ENCODE assay signal across 8 cellular contexts in genomic region chr18:53567935-53568574, GRCh38.
A peak's percentile ranks its signal among the peaks of the same experiment; 100 is the strongest.
DNase-seq lines count a peak whose midpoint lies in the region; ATAC-seq and TF ChIP-seq lines count a peak whose summit lies in the region.

No MANE protein-coding gene starts in this region.

- BruUV-seq in HCT116 (replicated peaks; lab: Mats Ljungman, UMichigan): no TSS peak

- in situ Hi-C loops in gastrocnemius medialis (cut with MboI; ENCODE audit: low sequenced_read_pairs in 4 of 4): loop anchor here in 2 of 4 donors (10.0 to 25.0 kb wide), 2 partner anchors 544 to 547 kb away; no protein-coding TSS in a partner anchor

- H3K27me3 ChIP-seq in HCT116 (ENCODE audit: insufficient read depth, low read length) (no peaks in the 10 kb centered on the region), mesendoderm (ENCODE audit: insufficient read depth, low read length, poor library complexity) (no peaks in the 10 kb centered on the region), gastrocnemius medialis (no peaks in the 10 kb centered on the region)

- peak; percentile 11 to 48 (median 46); a peak in 4 of 6 replicates for TF ChIP-seq CTCF in HCT116 (IDR thresholded peaks at IDR 0.05 in 2 of 3, conservative IDR thresholded peaks at IDR 0.05 in 1 of 3; ENCODE audit: borderline replicate concordance in 1 of 3, insufficient read depth in 1 of 3, low read depth in 2 of 3, low read length in 2 of 3)
- TF ChIP-seq CTCF in gastrocnemius medialis (IDR thresholded peaks at IDR 0.05 in 4 of 5, conservative IDR thresholded peaks at IDR 0.05 in 1 of 5): peak in 2 of 5 experiments; percentile 28 to 37

- no peaks in the 10 kb centered on the region for H3K79me1 ChIP-seq in mesendoderm (ENCODE audit: low read length)

- H3K18ac ChIP-seq in mesendoderm (ENCODE audit: low read length): no peak overlapping the region

- no peak overlapping the region for H2AFZ ChIP-seq in HCT116 (ENCODE audit: low read depth, low read length, poor library complexity, severe bottlenecking)

- POLR2A ChIA-PET in HCT116 (lab: Charles Lee): no interaction called here

- H3K79me2 ChIP-seq in HCT116 (ENCODE audit: insufficient read depth, low read length) (no peaks in the 10 kb centered on the region), mesendoderm (ENCODE audit: control insufficient read depth, insufficient read depth, low read length) (no peaks in the 10 kb centered on the region)

- H3K56ac ChIP-seq in mesendoderm (ENCODE audit: low read length): no peak overlapping the region

- no peak overlapping the region for H2BK15ac ChIP-seq in mesendoderm (replicated peaks; ENCODE audit: low read depth)

- H3K4me1 ChIP-seq in HCT116 (ENCODE audit: control insufficient read depth in 1 of 2, insufficient read depth in 2 of 2, low read length in 2 of 2): no peaks in the 10 kb centered on the region
- peaks cover 2% of the 10 kb centered on the region for H3K4me1 ChIP-seq in mesendoderm (ENCODE audit: control insufficient read depth, low read depth, low read length)
- no peaks in the 10 kb centered on the region for H3K4me1 ChIP-seq in gastrocnemius medialis

- CTCF ChIA-PET in HCT116 (lab: Charles Lee): no interaction called here

- no peak overlapping the region for H3K4ac ChIP-seq in mesendoderm (ENCODE audit: low read depth, low read length)

- H3K36me3 ChIP-seq in HCT116 (ENCODE audit: control insufficient read depth in 1 of 2, insufficient read depth in 2 of 2, low read length in 2 of 2) (no peaks in the 10 kb centered on the region), mesendoderm (ENCODE audit: control insufficient read depth, insufficient read depth, low read length) (no peaks in the 10 kb centered on the region), gastrocnemius medialis (no peaks in the 10 kb centered on the region)

- TF ChIP-seq POLR2A in HCT116 (IDR thresholded peaks at IDR 0.05; ENCODE audit: borderline replicate concordance, extremely low read depth, insufficient read depth, insufficient read length) (no peak), gastrocnemius medialis (IDR thresholded peaks at IDR 0.05) (no peak)

- H3K9me3 ChIP-seq in HCT116 (ENCODE audit: control insufficient read depth in 1 of 2, insufficient read depth in 1 of 2, low read depth in 1 of 2, low read length in 2 of 2): peaks cover 4 to 11% of the 10 kb centered on the region in 2 experiments; a peak in 2 of 4 replicates
- H3K9me3 ChIP-seq in gastrocnemius medialis: no peaks in the 10 kb centered on the region

- no peak overlapping the region for H2BK5ac ChIP-seq in mesendoderm (ENCODE audit: low read length)

- no peak overlapping the region for H3K9ac ChIP-seq in HCT116 (ENCODE audit: low read length)
- H3K9ac ChIP-seq in mesendoderm (ENCODE audit: low read length): no peak overlapping the region

- peak; percentile 1 for DNase-seq in Daoy (ENCODE audit: low read depth)
- DNase-seq in HCT116 (ENCODE audit: low read depth, low spot score): no peak
- peak; percentile 47 for DNase-seq in NCI-H748 (lab: John Stamatoyannopoulos, UW; ENCODE audit: unreplicated experiment)
- peak; percentile 44 for DNase-seq in dedifferentiated amniotic fluid mesenchymal stem cell (ENCODE audit: extremely low spot score)
- peak; percentile 73 for DNase-seq in mesendoderm
- no peak for DNase-seq in gastrocnemius medialis
- no peak for DNase-seq in NCI-H2029 (lab: John Stamatoyannopoulos, UW)

- RAD21 ChIA-PET in HCT116 (lab: Charles Lee; ENCODE audit: low non-redundant PET in 1 of 2, low total read pairs in 2 of 2, uncharacterized antibody in 2 of 2, unreplicated experiment in 2 of 2): no interaction called here

- H3K4me2 ChIP-seq in HCT116 (ENCODE audit: low read length) (no peak overlapping the region), mesendoderm (ENCODE audit: low read length) (no peak overlapping the region)

- no peak overlapping the region for H2BK120ac ChIP-seq in mesendoderm (ENCODE audit: low read depth, low read length)

- peak; percentile 30; the same call in 1 of the 2 replicates for TF ChIP-seq RAD21 in HCT116 (IDR thresholded peaks at IDR 0.05; ENCODE audit: low read depth)

- ATAC-seq in HCT116 (no peak), gastrocnemius medialis (no peak), GM21717 (IDR thresholded peaks at IDR 0.05; ENCODE audit: unreplicated experiment) (no peak)

- no peak overlapping the region for H2AK5ac ChIP-seq in mesendoderm (ENCODE audit: low read length)

- no peaks in the 10 kb centered on the region for H4K20me1 ChIP-seq in HCT116 (ENCODE audit: insufficient read depth)

- no peak overlapping the region for H4K5ac ChIP-seq in mesendoderm (ENCODE audit: low read length)

- no CpG with 5 or more reads among the region's 12 CpGs for WGBS in mesendoderm (ENCODE audit: extremely low coverage, insufficient coverage, low lambda C conversion rate)

- H3K9me2 ChIP-seq in HCT116 (ENCODE audit: insufficient read depth): no peaks in the 10 kb centered on the region

- no peak overlapping the region for H3K4me3 ChIP-seq in HCT116 (replicated peaks in 1 of 2; ENCODE audit: low read depth in 1 of 2, low read length in 2 of 2)
- H3K4me3 ChIP-seq in mesendoderm (ENCODE audit: low read length): no peak overlapping the region
- H3K4me3 ChIP-seq in gastrocnemius medialis: no peak overlapping the region

- H3K27ac ChIP-seq in HCT116 (ENCODE audit: low read depth, low read length): no peak overlapping the region
- no peak overlapping the region for H3K27ac ChIP-seq in mesendoderm (ENCODE audit: low read depth, low read length)
- H3K27ac ChIP-seq in gastrocnemius medialis: no peak overlapping the region

- H3K23ac ChIP-seq in mesendoderm (ENCODE audit: low read length): no peak overlapping the region

- no peak overlapping the region for H4K8ac ChIP-seq in mesendoderm (ENCODE audit: low read depth, low read length)

- intact Hi-C loops in HCT116 (cut with micrococcal nuclease): loop anchor here (1.0 kb wide), 1 partner anchor 551 kb away; no protein-coding TSS in a partner anchor
- intact Hi-C loops in gastrocnemius medialis (cut with DNase I; ENCODE audit: low total_unique reads): no loop called here

TF ChIP-seq in HCT116, 20 proteins besides CTCF, POLR2A, EP300 and RAD21:
- TF ChIP-seq ZNF274 (IDR thresholded peaks at IDR 0.05; ENCODE audit: low read depth, low read length) (no peak), EZH2 (IDR thresholded peaks at IDR 0.05) (no peak), SIN3A (IDR thresholded peaks at IDR 0.05; ENCODE audit: low read depth) (no peak), CBX3 (IDR thresholded peaks at IDR 0.05; ENCODE audit: low read depth) (no peak), SP1 (IDR thresholded peaks at IDR 0.05; ENCODE audit: low read depth) (no peak), ZFX (IDR thresholded peaks at IDR 0.05) (no peak), REST (IDR thresholded peaks at IDR 0.05; ENCODE audit: low read depth) (no peak), YY1 (IDR thresholded peaks at IDR 0.05; ENCODE audit: extremely low read depth, insufficient replicate concordance, low read depth, low read length) (no peak), EGR1 (IDR thresholded peaks at IDR 0.05; ENCODE audit: low read depth) (no peak), EZH2phosphoT487 (IDR thresholded peaks at IDR 0.05; ENCODE audit: borderline replicate concordance) (no peak), MAX (IDR thresholded peaks at IDR 0.05) (no peak), POLR2AphosphoS5 (IDR thresholded peaks at IDR 0.05; ENCODE audit: low read depth, low read length) (no peak), ATF3 (IDR thresholded peaks at IDR 0.05) (no peak), CEBPB (IDR thresholded peaks at IDR 0.05; ENCODE audit: low read depth) (no peak), TCF7L2 (IDR thresholded peaks at IDR 0.05; ENCODE audit: borderline replicate concordance, extremely low read depth, insufficient read depth, insufficient read length) (no peak)
TF ChIP-seq in HCT116: peak in this region for 0.

Comparison
In these comparisons a context has a peak if more than half of its experiments do, and no peak if none do; other contexts are left out.
1. DNase-seq: peak in Daoy (single experiment), NCI-H748 (single experiment), dedifferentiated amniotic fluid mesenchymal stem cell (single experiment) and mesendoderm (single experiment); none in HCT116 (single experiment), gastrocnemius medialis (0 of 2) and NCI-H2029 (single experiment).